Comparison of ENCODE assay signal across 1 cellular context in genomic region chr20:25057234-25058050, GRCh38.
TF ChIP-seq lines count a peak whose summit lies in the region.

No MANE protein-coding gene starts in this region.

TF ChIP-seq in HepG2, 621 proteins besides CTCF, POLR2A, EP300 and RAD21 (continued from another document and continues in another):
- TF ChIP-seq, protein P1, sequence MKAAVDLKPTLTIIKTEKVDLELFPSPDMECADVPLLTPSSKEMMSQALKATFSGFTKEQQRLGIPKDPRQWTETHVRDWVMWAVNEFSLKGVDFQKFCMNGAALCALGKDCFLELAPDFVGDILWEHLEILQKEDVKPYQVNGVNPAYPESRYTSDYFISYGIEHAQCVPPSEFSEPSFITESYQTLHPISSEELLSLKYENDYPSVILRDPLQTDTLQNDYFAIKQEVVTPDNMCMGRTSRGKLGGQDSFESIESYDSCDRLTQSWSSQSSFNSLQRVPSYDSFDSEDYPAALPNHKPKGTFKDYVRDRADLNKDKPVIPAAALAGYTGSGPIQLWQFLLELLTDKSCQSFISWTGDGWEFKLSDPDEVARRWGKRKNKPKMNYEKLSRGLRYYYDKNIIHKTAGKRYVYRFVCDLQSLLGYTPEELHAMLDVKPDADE (CRISPR knock-in tag; IDR thresholded peaks at IDR 0.05), result no peak
- TF ChIP-seq CEBPG (CRISPR knock-in tag; IDR thresholded peaks at IDR 0.05) (no peak), KDM3A (CRISPR knock-in tag; IDR thresholded peaks at IDR 0.05; ENCODE audit: low read depth) (no peak; the same call in 1 of the 2 replicates), SRF (IDR thresholded peaks at IDR 0.05; ENCODE audit: low read depth, low read length) (no peak), PAX8 (CRISPR knock-in tag; IDR thresholded peaks at IDR 0.05; ENCODE audit: borderline replicate concordance) (peak; percentile 88), MEIS2 (CRISPR knock-in tag; IDR thresholded peaks at IDR 0.05) (no peak), GMEB1 (CRISPR knock-in tag; IDR thresholded peaks at IDR 0.05; ENCODE audit: borderline replicate concordance) (peak; percentile 32; the same call in 1 of the 2 replicates), PHF5A (CRISPR knock-in tag; IDR thresholded peaks at IDR 0.05; ENCODE audit: low read depth, unreplicated experiment) (no peak), SP140L (CRISPR knock-in tag; IDR thresholded peaks at IDR 0.05; ENCODE audit: borderline replicate concordance) (no peak), ZNF652 (CRISPR knock-in tag; IDR thresholded peaks at IDR 0.05; ENCODE audit: borderline replicate concordance, low read depth) (no peak), GABPA (IDR thresholded peaks at IDR 0.05; ENCODE audit: low read depth, low read length) (no peak), GABPA (CRISPR knock-in tag; IDR thresholded peaks at IDR 0.05; ENCODE audit: low read depth) (no peak), ZBTB33 (CRISPR knock-in tag; IDR thresholded peaks at IDR 0.05) (no peak), DMAP1 (CRISPR knock-in tag; IDR thresholded peaks at IDR 0.05) (peak; percentile 23), ZFAT (CRISPR knock-in tag; conservative IDR thresholded peaks at IDR 0.05) (peak; percentile 85; the same call in 1 of the 2 replicates), ZNF879 (CRISPR knock-in tag; IDR thresholded peaks at IDR 0.05) (no peak), TOE1 (CRISPR knock-in tag; IDR thresholded peaks at IDR 0.05) (0 out of 2 replicates have a peak, but pooled peaks have one; percentile 32), XBP1 (CRISPR knock-in tag; IDR thresholded peaks at IDR 0.05) (no peak), ZNF550 (CRISPR knock-in tag; IDR thresholded peaks at IDR 0.05; ENCODE audit: borderline replicate concordance) (no peak), AKAP8 (CRISPR knock-in tag; IDR thresholded peaks at IDR 0.05) (peak; percentile 51; the same call in 1 of the 2 replicates), KLF6 (CRISPR knock-in tag; IDR thresholded peaks at IDR 0.05) (peak; percentile 77; the same call in 1 of the 2 replicates), SP2 (CRISPR knock-in tag; IDR thresholded peaks at IDR 0.05) (0 out of 2 replicates have a peak, but pooled peaks have one; percentile 0), ZNF607 (CRISPR knock-in tag; IDR thresholded peaks at IDR 0.05; ENCODE audit: borderline replicate concordance) (peak; percentile 64; the same call in 1 of the 2 replicates), ZNF790 (CRISPR knock-in tag; IDR thresholded peaks at IDR 0.05; ENCODE audit: borderline replicate concordance) (no peak), ZNF253 (CRISPR knock-in tag; IDR thresholded peaks at IDR 0.05; ENCODE audit: borderline replicate concordance) (no peak), MTA1 (CRISPR knock-in tag; IDR thresholded peaks at IDR 0.05; ENCODE audit: borderline replicate concordance) (peak; percentile 85), SNAPC2 (CRISPR knock-in tag; IDR thresholded peaks at IDR 0.05) (no peak), DZIP1 (CRISPR knock-in tag; IDR thresholded peaks at IDR 0.05) (0 out of 2 replicates have a peak, but pooled peaks have one; percentile 28), ISL2 (CRISPR knock-in tag; IDR thresholded peaks at IDR 0.05) (peak; percentile 53; the same call in 1 of the 2 replicates), SRSF4 (IDR thresholded peaks at IDR 0.05; ENCODE audit: low read depth, low read length, poor library complexity, severe bottlenecking) (peak; percentile 75), KMT2B (CRISPR knock-in tag; IDR thresholded peaks at IDR 0.05) (no peak; the same call in 1 of the 2 replicates), ZXDC (CRISPR knock-in tag; IDR thresholded peaks at IDR 0.05) (no peak), CERS6 (CRISPR knock-in tag; IDR thresholded peaks at IDR 0.05) (no peak), TP53 (CRISPR knock-in tag; conservative IDR thresholded peaks at IDR 0.05) (no peak), ZC3H4 (CRISPR knock-in tag; IDR thresholded peaks at IDR 0.05; ENCODE audit: borderline replicate concordance) (0 out of 2 replicates have a peak, but pooled peaks have one; percentile 8), ZNF124 (CRISPR knock-in tag; IDR thresholded peaks at IDR 0.05) (no peak)
- TF ChIP-seq, protein P2, sequence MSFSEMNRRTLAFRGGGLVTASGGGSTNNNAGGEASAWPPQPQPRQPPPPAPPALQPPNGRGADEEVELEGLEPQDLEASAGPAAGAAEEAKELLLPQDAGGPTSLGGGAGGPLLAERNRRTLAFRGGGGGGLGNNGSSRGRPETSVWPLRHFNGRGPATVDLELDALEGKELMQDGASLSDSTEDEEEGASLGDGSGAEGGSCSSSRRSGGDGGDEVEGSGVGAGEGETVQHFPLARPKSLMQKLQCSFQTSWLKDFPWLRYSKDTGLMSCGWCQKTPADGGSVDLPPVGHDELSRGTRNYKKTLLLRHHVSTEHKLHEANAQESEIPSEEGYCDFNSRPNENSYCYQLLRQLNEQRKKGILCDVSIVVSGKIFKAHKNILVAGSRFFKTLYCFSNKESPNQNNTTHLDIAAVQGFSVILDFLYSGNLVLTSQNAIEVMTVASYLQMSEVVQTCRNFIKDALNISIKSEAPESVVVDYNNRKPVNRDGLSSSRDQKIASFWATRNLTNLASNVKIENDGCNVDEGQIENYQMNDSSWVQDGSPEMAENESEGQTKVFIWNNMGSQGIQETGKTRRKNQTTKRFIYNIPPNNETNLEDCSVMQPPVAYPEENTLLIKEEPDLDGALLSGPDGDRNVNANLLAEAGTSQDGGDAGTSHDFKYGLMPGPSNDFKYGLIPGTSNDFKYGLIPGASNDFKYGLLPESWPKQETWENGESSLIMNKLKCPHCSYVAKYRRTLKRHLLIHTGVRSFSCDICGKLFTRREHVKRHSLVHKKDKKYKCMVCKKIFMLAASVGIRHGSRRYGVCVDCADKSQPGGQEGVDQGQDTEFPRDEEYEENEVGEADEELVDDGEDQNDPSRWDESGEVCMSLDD (CRISPR knock-in tag; IDR thresholded peaks at IDR 0.05; ENCODE audit: borderline replicate concordance), result peak; percentile 72; the same call in 1 of the 2 replicates
- TF ChIP-seq, protein P3, sequence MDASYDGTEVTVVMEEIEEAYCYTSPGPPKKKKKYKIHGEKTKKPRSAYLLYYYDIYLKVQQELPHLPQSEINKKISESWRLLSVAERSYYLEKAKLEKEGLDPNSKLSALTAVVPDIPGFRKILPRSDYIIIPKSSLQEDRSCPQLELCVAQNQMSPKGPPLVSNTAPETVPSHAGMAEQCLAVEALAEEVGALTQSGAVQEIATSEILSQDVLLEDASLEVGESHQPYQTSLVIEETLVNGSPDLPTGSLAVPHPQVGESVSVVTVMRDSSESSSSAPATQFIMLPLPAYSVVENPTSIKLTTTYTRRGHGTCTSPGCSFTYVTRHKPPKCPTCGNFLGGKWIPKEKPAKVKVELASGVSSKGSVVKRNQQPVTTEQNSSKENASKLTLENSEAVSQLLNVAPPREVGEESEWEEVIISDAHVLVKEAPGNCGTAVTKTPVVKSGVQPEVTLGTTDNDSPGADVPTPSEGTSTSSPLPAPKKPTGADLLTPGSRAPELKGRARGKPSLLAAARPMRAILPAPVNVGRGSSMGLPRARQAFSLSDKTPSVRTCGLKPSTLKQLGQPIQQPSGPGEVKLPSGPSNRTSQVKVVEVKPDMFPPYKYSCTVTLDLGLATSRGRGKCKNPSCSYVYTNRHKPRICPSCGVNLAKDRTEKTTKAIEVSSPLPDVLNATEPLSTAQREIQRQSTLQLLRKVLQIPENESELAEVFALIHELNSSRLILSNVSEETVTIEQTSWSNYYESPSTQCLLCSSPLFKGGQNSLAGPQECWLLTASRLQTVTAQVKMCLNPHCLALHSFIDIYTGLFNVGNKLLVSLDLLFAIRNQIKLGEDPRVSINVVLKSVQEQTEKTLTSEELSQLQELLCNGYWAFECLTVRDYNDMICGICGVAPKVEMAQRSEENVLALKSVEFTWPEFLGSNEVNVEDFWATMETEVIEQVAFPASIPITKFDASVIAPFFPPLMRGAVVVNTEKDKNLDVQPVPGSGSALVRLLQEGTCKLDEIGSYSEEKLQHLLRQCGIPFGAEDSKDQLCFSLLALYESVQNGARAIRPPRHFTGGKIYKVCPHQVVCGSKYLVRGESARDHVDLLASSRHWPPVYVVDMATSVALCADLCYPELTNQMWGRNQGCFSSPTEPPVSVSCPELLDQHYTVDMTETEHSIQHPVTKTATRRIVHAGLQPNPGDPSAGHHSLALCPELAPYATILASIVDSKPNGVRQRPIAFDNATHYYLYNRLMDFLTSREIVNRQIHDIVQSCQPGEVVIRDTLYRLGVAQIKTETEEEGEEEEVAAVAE (CRISPR knock-in tag; IDR thresholded peaks at IDR 0.05; ENCODE audit: borderline replicate concordance), result 0 out of 2 replicates have a peak, but pooled peaks have one; percentile 18
- TF ChIP-seq, protein P4, sequence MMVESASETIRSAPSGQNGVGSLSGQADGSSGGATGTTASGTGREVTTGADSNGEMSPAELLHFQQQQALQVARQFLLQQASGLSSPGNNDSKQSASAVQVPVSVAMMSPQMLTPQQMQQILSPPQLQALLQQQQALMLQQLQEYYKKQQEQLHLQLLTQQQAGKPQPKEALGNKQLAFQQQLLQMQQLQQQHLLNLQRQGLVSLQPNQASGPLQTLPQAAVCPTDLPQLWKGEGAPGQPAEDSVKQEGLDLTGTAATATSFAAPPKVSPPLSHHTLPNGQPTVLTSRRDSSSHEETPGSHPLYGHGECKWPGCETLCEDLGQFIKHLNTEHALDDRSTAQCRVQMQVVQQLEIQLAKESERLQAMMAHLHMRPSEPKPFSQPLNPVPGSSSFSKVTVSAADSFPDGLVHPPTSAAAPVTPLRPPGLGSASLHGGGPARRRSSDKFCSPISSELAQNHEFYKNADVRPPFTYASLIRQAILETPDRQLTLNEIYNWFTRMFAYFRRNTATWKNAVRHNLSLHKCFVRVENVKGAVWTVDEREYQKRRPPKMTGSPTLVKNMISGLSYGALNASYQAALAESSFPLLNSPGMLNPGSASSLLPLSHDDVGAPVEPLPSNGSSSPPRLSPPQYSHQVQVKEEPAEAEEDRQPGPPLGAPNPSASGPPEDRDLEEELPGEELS (CRISPR knock-in tag; IDR thresholded peaks at IDR 0.05), result no peak
